Comparison of ENCODE assay signal across 28 cellular contexts in the genomic region with DNA sequence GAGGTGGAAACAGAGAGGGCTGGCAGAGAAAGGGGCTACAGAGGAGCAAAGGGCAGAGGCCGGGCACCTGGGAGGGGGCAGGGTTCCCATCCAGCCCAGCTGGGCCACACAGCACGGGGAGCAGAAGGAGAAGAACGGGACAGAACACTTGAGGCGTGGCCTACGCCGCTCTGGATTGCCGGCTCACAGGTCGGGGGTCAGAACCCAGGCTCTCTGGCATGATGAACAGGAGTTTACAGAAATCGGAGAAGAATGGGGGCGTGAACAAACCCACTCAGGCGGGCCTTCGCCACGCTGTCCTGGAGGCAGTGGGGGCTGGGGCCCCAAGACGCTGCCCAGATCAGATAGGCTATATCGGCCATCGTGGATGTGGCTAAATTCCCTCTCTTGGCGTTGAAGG.
"Had no signal": no experiment of that assay in that cellular context is flagged by ENCODE, and none has a peak within 500 bp of the region (broad histone marks: within the 10 kb centered on the region; RNA-seq: fewer than 3 reads in every experiment).

No MANE protein-coding gene starts in this region.

- H3K9me3 ChIP-seq: heart left ventricle, left ventricle myocardium inferior, neutrophil, ovary, right atrium auricular region, right lobe of liver, tibial nerve, upper lobe of left lung, vagina had no signal

- H3K4me3 Mint-ChIP-seq: naive thymus-derived CD8-positive, alpha-beta T cell; nephron; neural crest cell; stimulated activated memory B cell treated with anti-CD40 and anti-IgM and Interleukin-4, amounts not matched to agents 10 μg/mL and 1 μg/mL and 100 μg/mL, for 72 hours; stimulated activated naive CD8-positive, alpha-beta T cell treated with anti-CD3 and anti-CD28 coated beads, Interleukin-15, amount 100 ng/mL, for 72 hours had no signal

- H3K9me3 Mint-ChIP-seq: naive thymus-derived CD8-positive, alpha-beta T cell; nephron; neural crest cell; stimulated activated naive CD8-positive, alpha-beta T cell treated with anti-CD3 and anti-CD28 coated beads, Interleukin-15, amount 100 ng/mL, for 72 hours had no signal

- H3K27ac ChIP-seq: heart left ventricle, left ventricle myocardium inferior, neutrophil, ovary, right atrium auricular region, right lobe of liver, tibial nerve, upper lobe of left lung, vagina had no signal

- H3K27ac Mint-ChIP-seq: nephron; progenitor cell of endocrine pancreas; stimulated activated memory B cell treated with anti-CD40 and anti-IgM and Interleukin-4, amounts not matched to agents 10 μg/mL and 1 μg/mL and 100 μg/mL, for 72 hours; stimulated activated naive CD8-positive, alpha-beta T cell treated with anti-CD3 and anti-CD28 coated beads, Interleukin-15, amount 100 ng/mL, for 72 hours had no signal

- H3K4me2 ChIP-seq: smooth muscle cell had no signal

- H3K27me3 ChIP-seq: neutrophil, ovary, right atrium auricular region, right lobe of liver, tibial nerve, upper lobe of left lung, vagina had no signal

- H3K4me1 ChIP-seq: heart left ventricle, left ventricle myocardium inferior, right atrium auricular region, right lobe of liver, tibial nerve, upper lobe of left lung, vagina had no signal

- ATAC-seq: heart left ventricle; left cardiac atrium; naive thymus-derived CD8-positive, alpha-beta T cell; right lobe of liver; stimulated activated memory B cell treated with anti-CD40 and anti-IgM and Interleukin-4, amounts not matched to agents 10 μg/mL and 1 μg/mL and 100 μg/mL, for 72 hours had no signal

- DNase-seq: hypothalamus; kidney glomerular epithelial cell; left cardiac atrium; left ventricle myocardium inferior; mammary epithelial cell; mesenchymal stem cell; naive thymus-derived CD8-positive, alpha-beta T cell; occipital lobe; ovary; stimulated activated CD4-positive, alpha-beta T cell treated with anti-CD3 and anti-CD28 coated beads, Interleukin-1b, Interleukin-23, amount 100 ng/mL, for 48 hours; stimulated activated CD4-positive, alpha-beta T cell treated with anti-CD3 and anti-CD28 coated beads, Interleukin-2, amount 100 ng/mL, for 48 hours; stimulated activated CD4-positive, alpha-beta T cell treated with anti-CD3 and anti-CD28 coated beads, Interleukin-4, amount 100 ng/mL, for 4 hours; stimulated activated CD8-positive, alpha-beta memory T cell treated with anti-CD3 and anti-CD28 coated beads, Interleukin-4, amount 100 ng/mL, for 48 hours; stimulated activated naive CD4-positive, alpha-beta T cell treated with Interleukin-2 at 50 U/mL for 16 hours; stimulated activated naive CD8-positive, alpha-beta T cell treated with anti-CD3 and anti-CD28 coated beads, Interleukin-15, amount 100 ng/mL, for 72 hours; substantia nigra had no signal

- H3K36me3 Mint-ChIP-seq: naive thymus-derived CD8-positive, alpha-beta T cell; stimulated activated memory B cell treated with anti-CD40 and anti-IgM and Interleukin-4, amounts not matched to agents 10 μg/mL and 1 μg/mL and 100 μg/mL, for 72 hours had no signal

- H3K4me1 Mint-ChIP-seq: nephron; neural crest cell; stimulated activated memory B cell treated with anti-CD40 and anti-IgM and Interleukin-4, amounts not matched to agents 10 μg/mL and 1 μg/mL and 100 μg/mL, for 72 hours; stimulated activated naive CD8-positive, alpha-beta T cell treated with anti-CD3 and anti-CD28 coated beads, Interleukin-15, amount 100 ng/mL, for 72 hours had no signal

- H3K36me3 ChIP-seq: heart left ventricle, left ventricle myocardium inferior, neutrophil, ovary, right atrium auricular region, right lobe of liver, tibial nerve, upper lobe of left lung, vagina had no signal

- H3K4me3 ChIP-seq: heart left ventricle, left ventricle myocardium inferior, ovary, right atrium auricular region, right lobe of liver, smooth muscle cell, tibial nerve, upper lobe of left lung, vagina had no signal
